9 cellular contexts compared by ENCODE assay signal in genomic region chr1:92399076-92399475, GRCh38.
DNase-seq lines count a peak whose midpoint lies in the region; ATAC-seq and TF ChIP-seq lines count a peak whose summit lies in the region.
"Had no signal": no experiment of that assay in that cellular context is flagged by ENCODE, and none has a peak within 500 bp of the region (broad histone marks: within the 10 kb centered on the region; RNA-seq: fewer than 3 reads in every experiment).

No MANE protein-coding gene starts in this region.

- no peaks in the 10 kb centered on the region for H3K79me2 ChIP-seq in hepatocyte

- no peak overlapping the region for H3K4me2 ChIP-seq in hepatocyte

- DNase-seq in SKM-1 treated with dmso at 0.1 percent for 144 hours (lab: John Stamatoyannopoulos, UW; ENCODE audit: unreplicated experiment) (peak; percentile 90), SJCRH30 (no peak), hypothalamus (lab: John Stamatoyannopoulos, UW) (no peak), hepatocyte (ENCODE audit: low spot score) (no peak)
- no peak for DNase-seq in stimulated activated CD4-positive, alpha-beta T cell treated with anti-CD3 and anti-CD28 coated beads, Interleukin-1b, Interleukin-23, amount 100 ng/mL, for 48 hours
- DNase-seq: T-helper 1 cell had no signal

- H3K36me3 ChIP-seq in SJCRH30 (no peaks in the 10 kb centered on the region), hepatocyte (replicated peaks; ENCODE audit: insufficient read depth, low read depth) (no peaks in the 10 kb centered on the region)

- H4K20me1 ChIP-seq in hepatocyte (ENCODE audit: insufficient read depth, poor library complexity, severe bottlenecking) = no peaks in the 10 kb centered on the region

- no peak overlapping the region for H2AFZ ChIP-seq in hepatocyte

- TF ChIP-seq CTCF in hepatocyte (IDR thresholded peaks at IDR 0.05; ENCODE audit: poor library complexity) = no peak

- H3K4me1 ChIP-seq in SJCRH30 (no peaks in the 10 kb centered on the region), hepatocyte (ENCODE audit: insufficient read depth) (no peaks in the 10 kb centered on the region)

- no peak overlapping the region for H3K27ac ChIP-seq in SJCRH30
- no peak overlapping the region for H3K27ac ChIP-seq in hepatocyte

- no peaks in the 10 kb centered on the region; the same call in 1 of the 2 replicates for H3K9me3 ChIP-seq in SJCRH30 (replicated peaks)
- peaks cover 8% of the 10 kb centered on the region for H3K9me3 ChIP-seq in hepatocyte (ENCODE audit: low read depth)

- no peaks in the 10 kb centered on the region for H3K9me2 ChIP-seq in hepatocyte (replicated peaks; ENCODE audit: insufficient read depth)

- H3K4me3 ChIP-seq in SJCRH30 (no peak overlapping the region), hepatocyte (no peak overlapping the region)

- peak; percentile 83 for ATAC-seq in GM18498 (IDR thresholded peaks at IDR 0.05; ENCODE audit: unreplicated experiment)
- peak; percentile 91 for ATAC-seq in GM21360 (IDR thresholded peaks at IDR 0.05; ENCODE audit: unreplicated experiment)
- ATAC-seq in HG03103 (IDR thresholded peaks at IDR 0.05; ENCODE audit: low read depth, unreplicated experiment) = peak; percentile 66

- H3K27me3 ChIP-seq in SJCRH30 (no peaks in the 10 kb centered on the region), hepatocyte (no peaks in the 10 kb centered on the region)
